In genomic region chr18:76391038-76391437, GRCh38 we compare ENCODE assay signal across 25 cellular contexts.
DNase-seq lines count a peak whose midpoint lies in the region; ATAC-seq and TF ChIP-seq lines count a peak whose summit lies in the region.
"Had no signal": no experiment of that assay in that cellular context is flagged by ENCODE, and none has a peak within 500 bp of the region (broad histone marks: within the 10 kb centered on the region; RNA-seq: fewer than 3 reads in every experiment).

No MANE protein-coding gene starts in this region.

- no peak for DNase-seq in T-helper 2 cell treated with Interferon-gamma antibody and Interleukin-4, amounts not matched to agents 5 μg/mL and 100 μg/mL, for 36 hours (ENCODE audit: low spot score)
- no peak for DNase-seq in T-helper 2 cell
- no peak for DNase-seq in Panc1 (ENCODE audit: low read depth, low spot score)
- no peak for DNase-seq in naive B cell
- DNase-seq in type B pancreatic cell (ENCODE audit: extremely low spot score, unreplicated experiment) = no peak
- no peak for DNase-seq in glomerular visceral epithelial cell (ENCODE audit: extremely low spot score)
- DNase-seq in H9 = no peak
- DNase-seq: 8988T; activated CD4-positive, alpha-beta T cell treated with anti-CD3 and anti-CD28 coated beads for 4 hours; activated gamma-delta T cell treated with Interleukin-2 at 50 U/mL for 16 hours; activated T-cell treated with anti-CD3 and anti-CD28 coated beads, Interleukin-2, amount 50 U/mL, for 24 hours; CD4-positive, alpha-beta memory T cell; effector CD4-positive, alpha-beta T cell; islet precursor cell; KBM-7; naive thymus-derived CD4-positive, alpha-beta T cell; NCI-H446; SK-N-SH; stimulated activated CD4-positive, alpha-beta T cell treated with anti-CD3 and anti-CD28 coated beads, Interleukin-2, amount 100 ng/mL, for 48 hours; T-helper 17 cell had no signal

- H2BK120ac ChIP-seq in H9 (ENCODE audit: low read depth, low read length, poor library complexity, severe bottlenecking) = no peak overlapping the region

- no peak overlapping the region for H2BK20ac ChIP-seq in H9 (ENCODE audit: low read depth, low read length, poor library complexity, severe bottlenecking)

- H3K9me3 Mint-ChIP-seq in T-helper 2 cell treated with Interferon-gamma antibody and Interleukin-4, amounts not matched to agents 5 μg/mL and 100 μg/mL, for 36 hours = no peaks in the 10 kb centered on the region
- H3K9me3 Mint-ChIP-seq in naive B cell (peaks cover 0 to 4% (median 0%) of the 10 kb centered on the region in 7 donors), type B pancreatic cell (peaks cover 6% of the 10 kb centered on the region), H9 (peaks cover 5 to 8% of the 10 kb centered on the region in 2 experiments; a peak in 3 of 5 replicates)
- H3K9me3 Mint-ChIP-seq: activated T-cell treated with anti-CD3 and anti-CD28 coated beads, Interleukin-2, amount 50 U/mL, for 24 hours; CD4-positive, alpha-beta memory T cell had no signal

- H3T11ph ChIP-seq in H9 (ENCODE audit: low read length) = no peak overlapping the region

- H3K18ac ChIP-seq in H9 (ENCODE audit: insufficient read length, low read depth, low read length) = no peak overlapping the region

- H3K23ac ChIP-seq in H9 (ENCODE audit: insufficient read length, low read depth, low read length) = no peak overlapping the region

- H3K4me3 ChIP-seq in Panc1 (ENCODE audit: low read depth in 2 of 2, low read length in 2 of 2) = no peak overlapping the region
- H3K4me3 ChIP-seq: ovary, right atrium auricular region had no signal

- no peak overlapping the region for H2BK5ac ChIP-seq in H9 (ENCODE audit: insufficient read length, low read length)

- no peak overlapping the region for H4K5ac ChIP-seq in H9 (ENCODE audit: insufficient read length, low read depth, low read length)

- peaks cover 11% of the 10 kb centered on the region for H3K4me1 Mint-ChIP-seq in T-helper 2 cell treated with Interferon-gamma antibody and Interleukin-4, amounts not matched to agents 5 μg/mL and 100 μg/mL, for 36 hours (ENCODE audit: low read depth)
- peaks cover 41 to 59% (median 55%) of the 10 kb centered on the region in 3 donors for H3K4me1 Mint-ChIP-seq in naive B cell
- H3K4me1 Mint-ChIP-seq in type B pancreatic cell (ENCODE audit: unreplicated experiment) = peaks cover 35% of the 10 kb centered on the region
- H3K4me1 Mint-ChIP-seq in H9 = peaks cover 11 to 12% of the 10 kb centered on the region in 2 experiments

- H4K91ac ChIP-seq in H9 (ENCODE audit: insufficient read length, low read depth, low read length) = no peak overlapping the region

- WGBS in H9 (ENCODE audit: extremely low coverage, insufficient read length, low lambda C conversion rate) = 100% methylated on average over 2 of the region's 9 CpGs

- peaks cover 4% of the 10 kb centered on the region for H3K79me1 ChIP-seq in H9 (ENCODE audit: insufficient read depth, low read depth, low read length, poor library complexity, severe bottlenecking)

- no TSS peak for BruUV-seq in Panc1 (replicated peaks; lab: Mats Ljungman, UMichigan)

- no peaks in the 10 kb centered on the region for H3K23me2 ChIP-seq in H9 (ENCODE audit: insufficient read length, low read depth, low read length, poor library complexity, severe bottlenecking)

- intact Hi-C loops in Panc1 (cut with micrococcal nuclease; ENCODE audit: unreplicated experiment) = no loop called here

- H2AFZ ChIP-seq in H9 (ENCODE audit: low read length) = no peak overlapping the region

- no peak overlapping the region for H3K4me3 Mint-ChIP-seq in T-helper 2 cell treated with Interferon-gamma antibody and Interleukin-4, amounts not matched to agents 5 μg/mL and 100 μg/mL, for 36 hours
- H3K4me3 Mint-ChIP-seq in naive B cell (peak overlapping the region in 1 of 8 donors; percentile 1), type B pancreatic cell (no peak overlapping the region), H9 (no peak overlapping the region)
- H3K4me3 Mint-ChIP-seq: activated T-cell treated with anti-CD3 and anti-CD28 coated beads, Interleukin-2, amount 50 U/mL, for 24 hours; CD4-positive, alpha-beta memory T cell; T-helper 17 cell had no signal

- H3K27me3 ChIP-seq in Panc1 (ENCODE audit: control insufficient read depth, insufficient read depth, low read length) (no peaks in the 10 kb centered on the region), H9 (ENCODE audit: insufficient read depth, low read length) (no peaks in the 10 kb centered on the region)
- H3K27me3 ChIP-seq: ovary, right atrium auricular region had no signal

- no peak overlapping the region for H2AK5ac ChIP-seq in H9 (ENCODE audit: insufficient read length, low read length)

- TF ChIP-seq CTCF in Panc1 (IDR thresholded peaks at IDR 0.05) (no peak), type B pancreatic cell (conservative IDR thresholded peaks at IDR 0.05) (no peak), H9 (conservative IDR thresholded peaks at IDR 0.05) (no peak)

- 0 out of 2 replicates have a peak, but pooled peaks cover 4% of the 10 kb centered on the region for H3K4me1 ChIP-seq in Panc1 (ENCODE audit: control insufficient read depth, insufficient read depth, low read length)
- no peaks in the 10 kb centered on the region for H3K4me1 ChIP-seq in H9 (ENCODE audit: insufficient read depth, low read length)

- no peak overlapping the region for H3K56ac ChIP-seq in H9 (ENCODE audit: insufficient read length, low read depth, low read length)

- H3K79me2 ChIP-seq in H9 (ENCODE audit: insufficient read depth, low read length) = no peaks in the 10 kb centered on the region

- H2BK15ac ChIP-seq in H9 (ENCODE audit: low read depth, low read length) = no peak overlapping the region

- H4K20me1 ChIP-seq in H9 (ENCODE audit: control insufficient read depth, insufficient read depth, insufficient read length) = no peaks in the 10 kb centered on the region

- in situ Hi-C loops in Panc1 (cut with HindIII; ENCODE audit: low pct_unique_long_range_greater_than_20kb, low sequenced_read_pairs) = no loop called here

- H3K27me3 Mint-ChIP-seq in T-helper 2 cell treated with Interferon-gamma antibody and Interleukin-4, amounts not matched to agents 5 μg/mL and 100 μg/mL, for 36 hours (ENCODE audit: low read depth) = peaks cover 21% of the 10 kb centered on the region
- H3K27me3 Mint-ChIP-seq in naive B cell = no peaks in the 10 kb centered on the region
- no peaks in the 10 kb centered on the region for H3K27me3 Mint-ChIP-seq in type B pancreatic cell
- H3K27me3 Mint-ChIP-seq in H9 (ENCODE audit: low read depth) = no peaks in the 10 kb centered on the region; the same call in 1 of the 2 replicates
- H3K27me3 Mint-ChIP-seq: CD4-positive, alpha-beta memory T cell; T-helper 17 cell had no signal

- no peak overlapping the region for H4K8ac ChIP-seq in H9 (replicated peaks; ENCODE audit: insufficient read length, low read depth, low read length)

- H3K36me3 ChIP-seq in Panc1 (ENCODE audit: control insufficient read depth, insufficient read depth, low read length) = no peaks in the 10 kb centered on the region
- H3K36me3 ChIP-seq: ovary, right atrium auricular region had no signal

- peak; percentile 37; the same call in 1 of the 2 replicates for ATAC-seq in Panc1
- no peak for ATAC-seq in naive B cell (ENCODE audit: low read depth in 2 of 2)
- ATAC-seq in HG02870 (IDR thresholded peaks at IDR 0.05; ENCODE audit: unreplicated experiment) = no peak
- ATAC-seq: HCT116; naive thymus-derived CD4-positive, alpha-beta T cell; T-helper 17 cell had no signal

- CTCF ChIA-PET in Panc1 (lab: Charles Lee) = no interaction called here

- no peak overlapping the region for H2BK12ac ChIP-seq in H9 (ENCODE audit: insufficient read length, low read depth, low read length)

- H3K36me3 Mint-ChIP-seq in T-helper 2 cell treated with Interferon-gamma antibody and Interleukin-4, amounts not matched to agents 5 μg/mL and 100 μg/mL, for 36 hours (ENCODE audit: low read depth) = no peaks in the 10 kb centered on the region
- H3K36me3 Mint-ChIP-seq in naive B cell (peaks cover 0 to 6% of the 10 kb centered on the region in 2 donors), type B pancreatic cell (peaks cover 33% of the 10 kb centered on the region), H9 (ENCODE audit: insufficient read depth in 1 of 3, low read depth in 3 of 3) (peaks cover 0 to 16% (median 11%) of the 10 kb centered on the region in 3 experiments; a peak in 4 of 7 replicates)
- H3K36me3 Mint-ChIP-seq: CD4-positive, alpha-beta memory T cell had no signal

- POLR2A ChIA-PET in Panc1 (lab: Charles Lee) = no interaction called here

- H3K4ac ChIP-seq in H9 (ENCODE audit: low read depth, low read length) = no peak overlapping the region

- no peak overlapping the region for H3K9ac ChIP-seq in H9 (ENCODE audit: extremely low read depth, insufficient read length, low read length)
- H3K9ac ChIP-seq: SK-N-SH had no signal

- H3K9me3 ChIP-seq in Panc1 (ENCODE audit: control insufficient read depth, insufficient read depth, low read depth, low read length) (no peaks in the 10 kb centered on the region), H9 (ENCODE audit: control insufficient read depth, low read depth, low read length) (no peaks in the 10 kb centered on the region)
- H3K9me3 ChIP-seq: ovary, right atrium auricular region, SK-N-SH had no signal

- peak overlapping the region; percentile 16 for H3K27ac Mint-ChIP-seq in T-helper 2 cell treated with Interferon-gamma antibody and Interleukin-4, amounts not matched to agents 5 μg/mL and 100 μg/mL, for 36 hours
- peak overlapping the region in 4 of 6 donors; percentile 44 to 76 (median 62) for H3K27ac Mint-ChIP-seq in naive B cell
- peak overlapping the region; percentile 86 for H3K27ac Mint-ChIP-seq in type B pancreatic cell
- peak overlapping the region in 1 of 3 experiments; percentile 21; a peak in 2 of 7 replicates for H3K27ac Mint-ChIP-seq in H9
- H3K27ac Mint-ChIP-seq: activated T-cell treated with anti-CD3 and anti-CD28 coated beads, Interleukin-2, amount 50 U/mL, for 24 hours had no signal

- H3K4me2 ChIP-seq in H9 (ENCODE audit: insufficient read depth, insufficient read length, low read length) = no peak overlapping the region
- H3K4me2 ChIP-seq: SK-N-SH had no signal

- H3K14ac ChIP-seq in H9 (ENCODE audit: insufficient read depth, low read length) = no peak overlapping the region

- H3K27ac ChIP-seq in Panc1 (ENCODE audit: low read length) (no peak overlapping the region), H9 (ENCODE audit: insufficient read length, low read depth, low read length) (no peak overlapping the region)
- H3K27ac ChIP-seq: epithelial cell of prostate, right atrium auricular region had no signal
